8 cellular contexts compared by ENCODE assay signal in genomic region chr14:21087294-21088091, GRCh38. TPM values are rescaled to one million over a fixed set of nuclear protein-coding genes. Genes with fewer than 3 reads are reported as not detected.
DNase-seq lines count a peak whose midpoint lies in the region; ATAC-seq and TF ChIP-seq lines count a peak whose summit lies in the region.

No MANE protein-coding gene starts in this region.

- no peak overlapping the region for H3K9ac ChIP-seq in parathyroid adenoma

- no peak overlapping the region for H3K4me3 Mint-ChIP-seq in progenitor cell of endocrine pancreas (ENCODE audit: low read depth)

- peaks cover 6% of the 10 kb centered on the region for H3K4me1 ChIP-seq in parathyroid adenoma

- no peak for TF ChIP-seq CTCF in parathyroid adenoma (IDR thresholded peaks at IDR 0.05)
- no peak for TF ChIP-seq CTCF in progenitor cell of endocrine pancreas (IDR thresholded peaks at IDR 0.05; ENCODE audit: unreplicated experiment)

- H3K27ac ChIP-seq in parathyroid adenoma = peak overlapping the region; percentile 78

- H3K4me1 Mint-ChIP-seq in progenitor cell of endocrine pancreas (ENCODE audit: low read depth) = no peaks in the 10 kb centered on the region

- no peak overlapping the region for H3K4me3 ChIP-seq in parathyroid adenoma (ENCODE audit: low read depth, low read length)

- DNase-seq in EH (ENCODE audit: low read depth) = peak; percentile 97
- DNase-seq in NCI-H524 (lab: John Stamatoyannopoulos, UW) = peak; percentile 68 to 85
- DNase-seq in activated gamma-delta T cell treated with anti-CD3 and anti-CD28 coated beads, Interleukin-2, amount 50 U/mL, for 16 hours (ENCODE audit: low read depth) = peak; percentile 54
- DNase-seq in germinal center (ENCODE audit: low spot score) = peak; percentile 71
- DNase-seq in progenitor cell of endocrine pancreas (ENCODE audit: low spot score, unreplicated experiment) = no peak
- no peak for DNase-seq in NCI-H128 (lab: John Stamatoyannopoulos, UW; ENCODE audit: unreplicated experiment)

- H3K36me3 Mint-ChIP-seq in progenitor cell of endocrine pancreas (ENCODE audit: insufficient read depth) = peaks cover 35% of the 10 kb centered on the region

- no peaks in the 10 kb centered on the region for H3K27me3 Mint-ChIP-seq in progenitor cell of endocrine pancreas

- H3K27me3 ChIP-seq in parathyroid adenoma (ENCODE audit: control insufficient read depth, insufficient read depth, low read length) = no peaks in the 10 kb centered on the region

- H3K27ac Mint-ChIP-seq in progenitor cell of endocrine pancreas = no peak overlapping the region

- ATAC-seq in HG02678 (IDR thresholded peaks at IDR 0.05; ENCODE audit: unreplicated experiment) = peak; percentile 57

- no peaks in the 10 kb centered on the region for H3K9me3 Mint-ChIP-seq in progenitor cell of endocrine pancreas (ENCODE audit: low read depth)

- H3K79me2 ChIP-seq in parathyroid adenoma = peaks cover 2% of the 10 kb centered on the region

- no peak overlapping the region for H3K4me2 ChIP-seq in parathyroid adenoma (ENCODE audit: low read length)

- H3K9me3 ChIP-seq in parathyroid adenoma (ENCODE audit: control insufficient read depth, low read length) = no peaks in the 10 kb centered on the region

- peak overlapping the region; percentile 19 for H2AFZ ChIP-seq in parathyroid adenoma

- no peaks in the 10 kb centered on the region for H3K36me3 ChIP-seq in parathyroid adenoma (ENCODE audit: control insufficient read depth, insufficient read depth, low read length)

RNA-seq across cellular contexts. Expression of gene ZNF219, which starts 11.0 kb away (rescaled TPM):
- total RNA-seq in progenitor cell of endocrine pancreas = 103 and 111 TPM in 2 replicates

RNA-seq across cellular contexts. Expression of gene TMEM253, which starts 13.4 kb away (rescaled TPM):
- 1.1 and 1.4 TPM in 2 replicates for total RNA-seq in progenitor cell of endocrine pancreas

RNA-seq across cellular contexts. Expression of gene ARHGEF40, which starts 17.4 kb away (rescaled TPM):
- 57.3 and 65.3 TPM in 2 replicates for total RNA-seq in progenitor cell of endocrine pancreas

RNA-seq across cellular contexts. Expression of gene RNASE8, which starts 29.9 kb away (rescaled TPM):
- not detected in 2 replicates for total RNA-seq in progenitor cell of endocrine pancreas

RNA-seq across cellular contexts. Expression of gene RNASE7, which starts 45.3 kb away (rescaled TPM):
- not detected in 2 replicates for total RNA-seq in progenitor cell of endocrine pancreas

Comparison
In these comparisons a context has a peak if more than half of its experiments do, and no peak if none do; other contexts are left out.
1. DNase-seq: peak in EH (single experiment), NCI-H524 (2 of 2), activated gamma-delta T cell treated with anti-CD3 and anti-CD28 coated beads, Interleukin-2, amount 50 U/mL, for 16 hours (single experiment) and germinal center (single experiment); none in progenitor cell of endocrine pancreas (single experiment) and NCI-H128 (single experiment).